In genomic region chr18:23740105-23740830, GRCh38 we compare ENCODE assay signal across 11 cellular contexts. TPM values are rescaled to one million over a fixed set of nuclear protein-coding genes. Genes with fewer than 3 reads are reported as not detected.
DNase-seq lines count a peak whose midpoint lies in the region; ATAC-seq, FAIRE-seq and TF ChIP-seq lines count a peak whose summit lies in the region.
"Had no signal": no experiment of that assay in that cellular context is flagged by ENCODE, and none has a peak within 500 bp of the region (broad histone marks: within the 10 kb centered on the region; RNA-seq: fewer than 3 reads in every experiment).

No MANE protein-coding gene starts in this region.

- H3K27me3 ChIP-seq in sigmoid colon: no peaks in the 10 kb centered on the region
- H3K27me3 ChIP-seq: tibial artery had no signal

- H3K9me3 Mint-ChIP-seq in activated T-helper 17 cell treated with anti-CD3 and anti-CD28 coated beads, Interleukin-2, amount 50 U/mL, for 72 hours: no peaks in the 10 kb centered on the region
- H3K9me3 Mint-ChIP-seq: activated T-helper 1 cell treated with anti-CD3 and anti-CD28 coated beads, Interleukin-12 subunit alpha, Interleukin-12 subunit beta, Interleukin-2, Interleukin-4 antibody, amounts not matched to agents 30 ng/mL and 10 ng/mL and 1 ng/mL, durations not matched to agents 14 hours and 24 hours and 36 hours had no signal

- no peak for ATAC-seq in activated T-helper 17 cell treated with anti-CD3 and anti-CD28 coated beads, Interleukin-2, amount 50 U/mL, for 72 hours (replicated peaks)
- no peak for ATAC-seq in HG02588 (IDR thresholded peaks at IDR 0.05; ENCODE audit: unreplicated experiment)

- no peaks in the 10 kb centered on the region for H3K36me3 ChIP-seq in sigmoid colon
- H3K36me3 ChIP-seq: tibial artery had no signal

- H3K36me3 Mint-ChIP-seq in activated T-helper 17 cell treated with anti-CD3 and anti-CD28 coated beads, Interleukin-2, amount 50 U/mL, for 72 hours (ENCODE audit: low read depth): no peaks in the 10 kb centered on the region

- no peak for TF ChIP-seq CTCF in sigmoid colon (IDR thresholded peaks at IDR 0.05)

- no peaks in the 10 kb centered on the region for H3K9me3 ChIP-seq in sigmoid colon
- H3K9me3 ChIP-seq: tibial artery had no signal

- no peak overlapping the region for H3K27ac Mint-ChIP-seq in activated T-helper 17 cell treated with anti-CD3 and anti-CD28 coated beads, Interleukin-2, amount 50 U/mL, for 72 hours
- H3K27ac Mint-ChIP-seq: activated T-helper 1 cell treated with anti-CD3 and anti-CD28 coated beads, Interleukin-12 subunit alpha, Interleukin-12 subunit beta, Interleukin-2, Interleukin-4 antibody, amounts not matched to agents 30 ng/mL and 10 ng/mL and 1 ng/mL, durations not matched to agents 14 hours and 24 hours and 36 hours had no signal

- peak; percentile 27 for FAIRE-seq in H54 (lab: Jason Lieb, UNC)

- DNase-seq in H54 (ENCODE audit: insufficient read length, low spot score): peak; percentile 12
- peak; percentile 18 for DNase-seq in NCI-H1694 treated with DMSO at 0.1 percent for 48 hours (lab: John Stamatoyannopoulos, UW)
- DNase-seq in T1000 (lab: John Stamatoyannopoulos, UW): peak; percentile 11
- peak; percentile 83 for DNase-seq in myocyte (ENCODE audit: low read depth)
- no peak for DNase-seq in sigmoid colon
- DNase-seq: NCI-H1436, tibial artery had no signal

- intact Hi-C loops in sigmoid colon (cut with DNase I): loop anchor here (5.0 kb wide), 1 partner anchor 48 kb away; no protein-coding TSS in a partner anchor

- H3K4me1 Mint-ChIP-seq in activated T-helper 17 cell treated with anti-CD3 and anti-CD28 coated beads, Interleukin-2, amount 50 U/mL, for 72 hours: peaks cover 12% of the 10 kb centered on the region

- TF ChIP-seq POLR2A in H54 (IDR thresholded peaks at IDR 0.05; ENCODE audit: low read depth, low read length): no peak
- TF ChIP-seq POLR2A in sigmoid colon (IDR thresholded peaks at IDR 0.05): no peak

- no peak overlapping the region for H3K27ac ChIP-seq in sigmoid colon
- H3K27ac ChIP-seq: dorsolateral prefrontal cortex, tibial artery had no signal

- H3K4me3 Mint-ChIP-seq in activated T-helper 17 cell treated with anti-CD3 and anti-CD28 coated beads, Interleukin-2, amount 50 U/mL, for 72 hours: no peak overlapping the region
- H3K4me3 Mint-ChIP-seq: activated T-helper 1 cell treated with anti-CD3 and anti-CD28 coated beads, Interleukin-12 subunit alpha, Interleukin-12 subunit beta, Interleukin-2, Interleukin-4 antibody, amounts not matched to agents 30 ng/mL and 10 ng/mL and 1 ng/mL, durations not matched to agents 14 hours and 24 hours and 36 hours had no signal

- H3K27me3 Mint-ChIP-seq in activated T-helper 17 cell treated with anti-CD3 and anti-CD28 coated beads, Interleukin-2, amount 50 U/mL, for 72 hours: peaks cover 38% of the 10 kb centered on the region

- 30 to 43% methylated on average over 4 of the region's 4 CpGs for WGBS in sigmoid colon, 2 donors

- no peak for TF ChIP-seq EP300 in sigmoid colon (IDR thresholded peaks at IDR 0.05)

- H3K4me1 ChIP-seq in sigmoid colon: peaks cover 0 to 9% (median 0%) of the 10 kb centered on the region in 4 donors

- H3K4me3 ChIP-seq in sigmoid colon: no peak overlapping the region
- H3K4me3 ChIP-seq: dorsolateral prefrontal cortex, tibial artery had no signal

RNA-seq across cellular contexts. Expression of gene LAMA3, which starts 51.0 kb away (rescaled TPM):
- total RNA-seq in myocyte (1.2 and 2.8 TPM in 2 replicates), sigmoid colon (10 to 100 TPM in 3 of 4 donors, 1 to 10 TPM in 1; 8.4 to 18.6 (median 12.2) TPM)
- polyA plus RNA-seq in myocyte (2012): 1.9 TPM
- total RNA-seq in activated T-helper 17 cell treated with anti-CD3 and anti-CD28 coated beads, Interleukin-2, amount 50 U/mL, for 72 hours: under 1 TPM; 0.11 to 0.24 TPM
- polyA plus RNA-seq in sigmoid colon: 10 to 100 TPM in 2 of 3 donors, 1 to 10 TPM in 1; 6.0 to 19.9 (median 15.0) TPM
- total RNA-seq: activated T-helper 1 cell treated with anti-CD3 and anti-CD28 coated beads, Interleukin-12 subunit alpha, Interleukin-12 subunit beta, Interleukin-2, Interleukin-4 antibody, amounts not matched to agents 30 ng/mL and 10 ng/mL and 1 ng/mL, durations not matched to agents 14 hours and 24 hours and 36 hours had no signal
